8 cellular contexts compared by ENCODE assay signal in the genomic region with DNA sequence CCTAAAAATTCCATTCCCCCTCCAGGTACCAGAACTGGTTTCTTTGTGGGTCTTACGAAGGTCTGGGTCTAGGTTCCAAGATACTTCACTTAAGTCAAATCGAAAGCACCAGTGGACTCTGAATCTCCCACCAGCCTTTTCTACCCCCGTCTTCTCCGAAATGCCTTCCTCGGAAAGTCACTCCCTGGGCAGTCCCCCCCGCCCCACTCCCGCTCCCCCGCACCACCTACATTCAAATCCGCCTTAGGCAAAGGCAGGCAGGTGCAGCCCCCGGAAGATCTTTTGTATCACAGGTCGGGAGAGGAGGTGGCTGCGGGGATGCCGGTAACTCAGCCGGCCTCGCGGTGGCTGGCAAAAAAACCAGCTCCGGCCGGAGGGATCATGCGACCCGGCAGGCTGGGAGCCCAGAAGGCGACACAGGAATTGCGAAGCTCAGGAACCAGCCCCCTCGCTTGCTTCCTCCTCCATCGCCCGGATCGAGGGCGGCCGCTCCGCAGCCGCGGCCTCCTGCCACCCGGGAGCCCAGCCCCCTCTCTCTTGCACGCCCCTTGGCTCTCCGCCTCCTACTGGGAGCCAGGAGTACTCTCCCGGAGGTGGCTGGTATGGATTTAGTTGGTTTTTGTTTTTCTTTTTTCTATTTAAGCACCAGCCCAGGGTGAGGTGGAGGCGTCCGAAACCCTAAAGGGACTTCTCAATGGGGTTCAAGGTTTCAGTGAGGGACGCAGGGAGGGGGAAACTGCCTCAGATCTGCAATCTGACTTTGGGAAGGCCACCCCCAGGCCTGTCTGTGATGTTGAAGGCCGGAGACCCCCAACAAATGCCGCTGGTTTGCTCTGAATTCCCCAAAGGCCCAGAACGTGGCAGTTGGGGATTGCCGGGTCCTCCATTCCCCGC. TPM values are rescaled to one million over a fixed set of nuclear protein-coding genes. Genes with fewer than 3 reads are reported as not detected.
DNase-seq lines count a peak whose midpoint lies in the region; ATAC-seq and TF ChIP-seq lines count a peak whose summit lies in the region.

A gene (minus strand): TSS at position 481 of the 894 bp plus-strand sequence. CDS start 650 bp downstream, outside the sequence.

- no peaks in the 10 kb centered on the region for H3K27me3 Mint-ChIP-seq in activated CD4-positive, alpha-beta memory T cell treated with anti-CD3 and anti-CD28 coated beads, Interleukin-2, amount 10 ng/mL, durations not matched to agents 7 days and 5 days

- H3K9me3 ChIP-seq in duodenal mucosa (ENCODE audit: control insufficient read depth in 1 of 2, low read length in 2 of 2), result no peaks in the 10 kb centered on the region

- H3K27me3 ChIP-seq in duodenal mucosa (ENCODE audit: control insufficient read depth in 1 of 2, insufficient read depth in 2 of 2, low read length in 2 of 2), result no peaks in the 10 kb centered on the region

- intact Hi-C loops in lower leg skin (cut with DNase I; ENCODE audit: low total_unique reads), result loop anchor here (5.0 to 10.0 kb wide), 2 partner anchors 60 to 168 kb away; no protein-coding TSS in a partner anchor

- peaks cover 36 to 39% of the 10 kb centered on the region in 2 donors for H3K4me1 ChIP-seq in duodenal mucosa (ENCODE audit: control insufficient read depth in 1 of 2, insufficient read depth in 2 of 2, low read length in 2 of 2)

- H3K36me3 ChIP-seq in duodenal mucosa (ENCODE audit: control insufficient read depth in 1 of 2, insufficient read depth in 2 of 2, low read length in 2 of 2), result peaks cover 0 to 11% of the 10 kb centered on the region in 2 donors

- H3K4me3 Mint-ChIP-seq in activated CD4-positive, alpha-beta memory T cell treated with anti-CD3 and anti-CD28 coated beads, Interleukin-2, amount 10 ng/mL, durations not matched to agents 7 days and 5 days, result peak within 1 kb of the TSS; percentile 95

- H3K9ac ChIP-seq in duodenal mucosa (ENCODE audit: low read depth in 1 of 2, low read length in 2 of 2), result peak within 1 kb of the TSS; percentile 95 to 99

- H3K9me3 Mint-ChIP-seq in activated CD4-positive, alpha-beta memory T cell treated with anti-CD3 and anti-CD28 coated beads, Interleukin-2, amount 10 ng/mL, durations not matched to agents 7 days and 5 days, result no peaks in the 10 kb centered on the region

- H3K4me1 Mint-ChIP-seq in activated CD4-positive, alpha-beta memory T cell treated with anti-CD3 and anti-CD28 coated beads, Interleukin-2, amount 10 ng/mL, durations not matched to agents 7 days and 5 days, result peaks cover 36% of the 10 kb centered on the region

- TF ChIP-seq CTCF in GM10248 (IDR thresholded peaks at IDR 0.05; ENCODE audit: control extremely low read depth, extremely low read depth, low read depth, missing control alignments) (peak; percentile 30), lower leg skin (IDR thresholded peaks at IDR 0.05) (peak in 1 of 3 donors; percentile 91)

- peak; percentile 20 for ATAC-seq in HG03342 (IDR thresholded peaks at IDR 0.05; ENCODE audit: unreplicated experiment)
- no peak for ATAC-seq in GM19455 (IDR thresholded peaks at IDR 0.05; ENCODE audit: unreplicated experiment)

- peaks cover 50% of the 10 kb centered on the region for H3K36me3 Mint-ChIP-seq in activated CD4-positive, alpha-beta memory T cell treated with anti-CD3 and anti-CD28 coated beads, Interleukin-2, amount 10 ng/mL, durations not matched to agents 7 days and 5 days (ENCODE audit: low read depth)

- peak within 1 kb of the TSS; percentile 97 for H3K27ac ChIP-seq in duodenal mucosa (ENCODE audit: low read depth, low read length)

- H3K27ac Mint-ChIP-seq in activated CD4-positive, alpha-beta memory T cell treated with anti-CD3 and anti-CD28 coated beads, Interleukin-2, amount 10 ng/mL, durations not matched to agents 7 days and 5 days, result peak within 1 kb of the TSS; percentile 97

- POLR2A ChIA-PET in GM10248 (lab: Yijun Ruan, JAX), result interaction anchor here (0.9 to 3.1 kb wide), 4 partner anchors 24 to 61 kb away, joined by 3 to 20 read pairs (median 4); no protein-coding TSS in a partner anchor
- POLR2A ChIA-PET in activated CD4-positive, alpha-beta memory T cell treated with anti-CD3 and anti-CD28 coated beads, Interleukin-2, amount 10 ng/mL, durations not matched to agents 7 days and 5 days (lab: Charles Lee), result interaction anchor here (1.0 to 10.4 kb wide), 20 partner anchors 9 to 812 kb away, joined by 3 to 213 read pairs (median 6); a partner anchor contains a TSS

- 1% methylated on average over 28 to 42 of the region's 43 CpGs for WGBS in lower leg skin, 2 donors

- TF ChIP-seq POLR2A in lower leg skin (IDR thresholded peaks at IDR 0.05), result peak in 1 of 2 donors; percentile 23

- peak within 1 kb of the TSS; percentile 77 to 93 for H3K4me3 ChIP-seq in duodenal mucosa (ENCODE audit: low read depth in 1 of 2, low read length in 2 of 2)
- peak within 1 kb of the TSS; percentile 74 for H3K4me3 ChIP-seq in lower leg skin (ENCODE audit: low read depth, poor library complexity, severe bottlenecking)

- DNase-seq in GM10248 (ENCODE audit: extremely low spot score) (peak; percentile 48), NCI-H748 (lab: John Stamatoyannopoulos, UW; ENCODE audit: unreplicated experiment) (peak; percentile 83), lower leg skin (ENCODE audit: low spot score in 2 of 2) (peak; percentile 87 to 97)
- DNase-seq in activated CD4-positive, alpha-beta memory T cell treated with anti-CD3 and anti-CD28 coated beads, Interleukin-2, amount 10 ng/mL, durations not matched to agents 7 days and 5 days, result peak; percentile 70
- peak; percentile 54 to 80 for DNase-seq in stimulated activated CD4-positive, alpha-beta T cell treated with anti-CD3 and anti-CD28 coated beads, Interleukin-4, amount 100 ng/mL, for 48 hours (ENCODE audit: low read depth in 2 of 2)

- CTCF ChIA-PET in GM10248 (lab: Yijun Ruan, JAX), result interaction anchor here (0.8 to 10.9 kb wide), 30 partner anchors 10 to 155 kb away, joined by 3 to 429 read pairs (median 16); a partner anchor contains a TSS
- CTCF ChIA-PET in activated CD4-positive, alpha-beta memory T cell treated with anti-CD3 and anti-CD28 coated beads, Interleukin-2, amount 10 ng/mL, durations not matched to agents 7 days and 5 days (lab: Charles Lee), result interaction anchor here (0.9 to 10.8 kb wide), 30 partner anchors 11 to 162 kb away, joined by 3 to 609 read pairs (median 10); a partner anchor contains a TSS

RNA-seq across cellular contexts. Expression of the gene that starts here (rescaled TPM):
- 10 to 100 TPM; 67.7 to 72.5 TPM for total RNA-seq in activated CD4-positive, alpha-beta memory T cell treated with anti-CD3 and anti-CD28 coated beads, Interleukin-2, amount 10 ng/mL, durations not matched to agents 7 days and 5 days
- total RNA-seq in lower leg skin, result 100 to 1,000 TPM; 115 to 152 (median 125) TPM
